22 cellular contexts compared by ENCODE assay signal in the genomic region with DNA sequence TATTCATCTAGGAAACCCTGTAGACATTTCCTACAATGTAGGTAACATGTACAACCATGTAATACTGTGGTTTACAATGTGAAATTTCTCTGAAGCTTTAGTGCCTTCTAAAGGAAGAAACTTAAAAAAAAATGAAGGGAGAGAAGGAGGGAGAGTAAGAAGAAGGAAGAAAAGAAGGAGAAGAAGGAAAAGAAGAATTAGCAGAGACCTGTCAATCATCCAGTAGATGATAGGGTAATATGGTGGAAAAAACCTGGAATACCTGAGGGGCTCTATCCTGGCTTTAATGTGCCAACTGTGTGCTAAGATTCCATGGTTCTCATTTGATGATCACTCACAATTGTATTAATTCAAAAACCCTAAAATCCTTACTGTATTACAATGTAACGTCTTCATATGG. TPM values are rescaled to one million over a fixed set of nuclear protein-coding genes. Genes with fewer than 3 reads are reported as not detected.
"Had no signal": no experiment of that assay in that cellular context is flagged by ENCODE, and none has a peak within 500 bp of the region (broad histone marks: within the 10 kb centered on the region; RNA-seq: fewer than 3 reads in every experiment).

No MANE protein-coding gene starts in this region.

- H3K4me3 Mint-ChIP-seq: endodermal cell, immature natural killer cell had no signal

- H3K27me3 ChIP-seq: dorsolateral prefrontal cortex, gastrocnemius medialis, heart left ventricle, testis, upper lobe of right lung had no signal

- H3K36me3 ChIP-seq: gastrocnemius medialis, heart left ventricle, prostate gland, upper lobe of right lung had no signal

- DNase-seq: activated CD4-positive, alpha-beta T cell treated with anti-CD3 and anti-CD28 coated beads for 1 hour; activated T-cell treated with anti-CD3 and anti-CD28 coated beads, Interleukin-2, amount 50 U/mL, for 1 hour; amniotic stem cell; dorsolateral prefrontal cortex; endodermal cell; gastrocnemius medialis; heart left ventricle; immature natural killer cell; mesenchymal stem cell; right cardiac atrium; SIG-M5; stimulated activated CD4-positive, alpha-beta T cell treated with anti-CD3 and anti-CD28 coated beads, Interleukin-15, amount 100 ng/mL, for 24 hours; stimulated activated CD4-positive, alpha-beta T cell treated with anti-CD3 and anti-CD28 coated beads, Interleukin-4, amount 100 ng/mL, for 1 hour; stimulated activated naive CD4-positive, alpha-beta T cell treated with Interleukin-2 at 50 U/mL for 16 hours; SW 1271; testis; upper lobe of right lung had no signal

- H3K36me3 Mint-ChIP-seq: immature natural killer cell had no signal

- H3K9me3 Mint-ChIP-seq: endodermal cell, immature natural killer cell, nephron had no signal

- H3K27ac ChIP-seq: dorsolateral prefrontal cortex, gastrocnemius medialis, heart left ventricle, prostate gland, skin epidermis, testis, upper lobe of right lung, VCaP had no signal

- H3K4me3 ChIP-seq: dorsolateral prefrontal cortex, gastrocnemius medialis, heart left ventricle, prostate gland, skin epidermis, testis, upper lobe of right lung had no signal

- H3K27ac Mint-ChIP-seq: endodermal cell, immature natural killer cell, nephron had no signal

- ATAC-seq: gastrocnemius medialis, heart left ventricle, right cardiac atrium, upper lobe of right lung had no signal

- H3K9me3 ChIP-seq: gastrocnemius medialis, heart left ventricle, prostate gland, testis, upper lobe of right lung had no signal

- H3K4me1 ChIP-seq: prostate gland, testis, upper lobe of right lung had no signal

RNA-seq across cellular contexts. Expression of a gene that starts 2.6 kb away (rescaled TPM):
- total RNA-seq: epithelial cell of proximal tubule had no signal
